In the genomic region with DNA sequence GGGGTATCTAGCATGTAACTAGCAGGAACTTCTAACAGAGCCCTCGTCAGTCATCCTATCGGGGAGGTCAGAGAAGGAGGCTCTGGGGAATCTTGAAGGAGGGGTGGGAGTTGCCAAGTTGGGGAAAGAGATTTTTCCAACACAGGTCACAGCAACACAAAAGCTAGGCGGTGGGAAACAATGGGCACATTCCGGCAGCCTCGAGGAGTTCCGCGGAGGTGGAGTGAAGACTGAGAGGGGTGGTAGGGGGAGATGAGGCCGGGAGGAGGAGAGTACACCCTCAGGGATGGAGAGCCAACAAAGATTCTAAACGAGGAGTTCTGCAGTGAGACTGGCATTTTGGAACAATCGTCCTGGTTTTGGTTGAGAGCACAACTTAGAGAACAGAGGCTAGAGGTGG, we compare ENCODE assay signal across 20 cellular contexts. TPM values are rescaled to one million over a fixed set of nuclear protein-coding genes. Genes with fewer than 3 reads are reported as not detected.
"Had no signal": no experiment of that assay in that cellular context is flagged by ENCODE, and none has a peak within 500 bp of the region (broad histone marks: within the 10 kb centered on the region; RNA-seq: fewer than 3 reads in every experiment).

No MANE protein-coding gene starts in this region.

- DNase-seq: activated CD4-positive, alpha-beta T cell treated with anti-CD3 and anti-CD28 coated beads for 48 hours; activated CD4-positive, alpha-beta T cell treated with anti-CD3 and anti-CD28 coated beads, Interleukin-2, amount 50 U/mL, for 48 hours; activated CD4-positive, CD25-positive, alpha-beta regulatory T cell treated with anti-CD3 and anti-CD28 coated beads, Interleukin-2, amount 50 U/mL, for 72 hours; activated CD8-positive, alpha-beta memory T cell treated with anti-CD3 and anti-CD28 coated beads for 24 hours; activated effector memory CD4-positive, alpha-beta T cell treated with anti-CD3 and anti-CD28 coated beads, Interleukin-2, amount 50 U/mL, for 16 hours; activated naive CD4-positive, alpha-beta T cell treated with Interleukin-2 at 50 U/mL for 16 hours; activated T-cell treated with anti-CD3 and anti-CD28 coated beads, Interleukin-2, amount 50 U/mL, for 4 hours; amygdala; NCI-H1048; NCI-H2081 treated with DMSO at 0.1 percent for 48 hours; NCI-H446; NCI-H524; PC-3; SIG-M5; T-helper 2 cell; T1000 had no signal

- H3K36me3 Mint-ChIP-seq: activated naive CD8-positive, alpha-beta T cell; brain had no signal

- H3K27ac ChIP-seq: cardiac muscle cell had no signal

- H3K4me3 ChIP-seq: cardiac muscle cell had no signal

- H3K4me3 Mint-ChIP-seq: activated naive CD8-positive, alpha-beta T cell; activated T-cell treated with anti-CD3 and anti-CD28 coated beads, Interleukin-2, amount 50 U/mL, for 4 hours; brain had no signal

- H3K4me1 Mint-ChIP-seq: brain had no signal

- FAIRE-seq: astrocyte had no signal

- H3K9me3 Mint-ChIP-seq: activated T-cell treated with anti-CD3 and anti-CD28 coated beads, Interleukin-2, amount 50 U/mL, for 4 hours; brain had no signal

- ATAC-seq: activated T-cell treated with anti-CD3 and anti-CD28 coated beads, Interleukin-2, amount 50 U/mL, for 4 hours; PC-3 had no signal

- H3K36me3 ChIP-seq: cardiac muscle cell had no signal

- H3K27ac Mint-ChIP-seq: activated naive CD8-positive, alpha-beta T cell; brain had no signal

RNA-seq across cellular contexts. Expression of gene CALB2, which starts 13.5 kb away (rescaled TPM):
- total RNA-seq: activated T-cell treated with anti-CD3 and anti-CD28 coated beads, Interleukin-2, amount 50 U/mL, for 4 hours had no signal
